ENCODE assay signal across 8 cellular contexts in the genomic region with DNA sequence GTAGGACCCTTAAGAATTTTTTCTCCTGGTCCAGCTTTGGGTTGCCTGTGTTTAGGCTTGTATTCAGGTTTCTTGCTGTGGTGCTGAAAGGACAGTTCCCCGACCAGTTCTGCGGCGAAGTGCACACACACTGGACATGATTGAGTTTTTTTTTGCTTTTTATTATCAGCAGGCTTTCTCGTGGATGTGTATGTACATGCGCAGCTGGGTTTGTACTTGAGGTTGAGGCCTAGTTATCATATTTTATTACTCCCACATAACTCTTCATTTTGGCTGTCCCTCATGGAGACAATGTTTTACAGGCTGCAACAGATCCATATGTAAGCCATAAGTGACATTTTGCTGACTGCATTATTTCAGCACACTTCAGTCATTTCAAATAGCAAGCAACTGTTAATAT. TPM values are rescaled to one million over a fixed set of nuclear protein-coding genes. Genes with fewer than 3 reads are reported as not detected.
DNase-seq lines count a peak whose midpoint lies in the region; TF ChIP-seq lines count a peak whose summit lies in the region.

No MANE protein-coding gene starts in this region.

- H3K27me3 ChIP-seq in fibroblast of lung (ENCODE audit: control insufficient read depth, insufficient read depth, low read length): no peaks in the 10 kb centered on the region

- H3K9ac ChIP-seq in fibroblast of lung (ENCODE audit: insufficient read depth, low read length): no peak overlapping the region

- H4K20me1 ChIP-seq in fibroblast of lung (ENCODE audit: control insufficient read depth, extremely low read depth, insufficient read depth, low read length): peaks cover 7% of the 10 kb centered on the region

- H3K4me1 ChIP-seq in fibroblast of lung (ENCODE audit: control insufficient read depth, extremely low read depth, insufficient read depth, low read length): peaks cover 3% of the 10 kb centered on the region

- in situ Hi-C loops in SK-MEL-5 (cut with HindIII; ENCODE audit: low pct_unique_long_range_greater_than_20kb, low sequenced_read_pairs): no loop called here

- no peaks in the 10 kb centered on the region for H3K36me3 ChIP-seq in fibroblast of lung (ENCODE audit: control insufficient read depth, insufficient read depth, low read length)

- H3K4me3 ChIP-seq in fibroblast of lung (replicated peaks in 1 of 4; ENCODE audit: control extremely low read depth in 1 of 4, insufficient read depth in 1 of 4, low read depth in 3 of 4, low read length in 4 of 4): no peak overlapping the region
- H3K4me3 ChIP-seq in coronary artery: no peak overlapping the region

- peak overlapping the region; percentile 23 for H3K4me2 ChIP-seq in fibroblast of lung (ENCODE audit: extremely low read depth, insufficient read depth, low read length)

- peaks cover 50% of the 10 kb centered on the region for H3K79me2 ChIP-seq in fibroblast of lung (ENCODE audit: control insufficient read depth, insufficient read depth, low read length)

- no peak overlapping the region for H2AFZ ChIP-seq in fibroblast of lung (ENCODE audit: low read length)

- DNase-seq in NCI-H2171 treated with DMSO at 0.1 percent for 48 hours (lab: John Stamatoyannopoulos, UW) (peak; percentile 9), NCI-H2171 (lab: John Stamatoyannopoulos, UW) (no peak), SK-MEL-5 (ENCODE audit: low read depth, low spot score) (peak; percentile 44), fibroblast of lung (ENCODE audit: low read depth in 2 of 2) (peak; percentile 71 to 74), coronary artery (ENCODE audit: low spot score) (no peak), NCI-H1092 (lab: John Stamatoyannopoulos, UW) (no peak), NCI-H446 (lab: John Stamatoyannopoulos, UW) (no peak)
- DNase-seq in stimulated activated CD4-positive, alpha-beta T cell treated with anti-CD3 and anti-CD28 coated beads, Interleukin-2, amount 100 ng/mL, for 48 hours: peak; percentile 16

- no peaks in the 10 kb centered on the region for H3K9me3 ChIP-seq in fibroblast of lung (ENCODE audit: control insufficient read depth, insufficient read depth, low read depth, low read length)

- TF ChIP-seq CTCF in fibroblast of lung (conservative IDR thresholded peaks at IDR 0.05 in 1 of 2, IDR thresholded peaks at IDR 0.05 in 1 of 2; ENCODE audit: low read depth in 1 of 2, low read length in 2 of 2): no peak
- TF ChIP-seq CTCF in coronary artery (IDR thresholded peaks at IDR 0.05): no peak

- H3K27ac ChIP-seq in fibroblast of lung (ENCODE audit: insufficient read depth, low read length) (no peak overlapping the region), coronary artery (no peak overlapping the region)

RNA-seq across cellular contexts. Expression of gene SCN8A, which starts 2.5 kb away (rescaled TPM):
- 1.0 and 1.1 TPM in 2 replicates for total RNA-seq in SK-MEL-5 (2014; rRNA removed; shearing (Covaris generic))
- polyA plus RNA-seq in SK-MEL-5 (2015; cell fraction: cytosol; rRNA removed): 0.46 and 1.9 TPM in 2 replicates
- polyA plus RNA-seq in SK-MEL-5 (2015; cell fraction: nucleus; rRNA removed): 7.3 and 10.1 TPM in 2 replicates
- 12.8 and 27.2 TPM in 2 replicates for total RNA-seq in fibroblast of lung
- 8.5 and 12.8 TPM in 2 replicates for polyA plus RNA-seq in fibroblast of lung
- polyA plus RNA-seq in fibroblast of lung (2012): 4.5 and 8.6 TPM in 2 replicates
- 17.2 and 19.7 TPM in 2 replicates for polyA minus RNA-seq in fibroblast of lung (ENCODE audit: low replicate concordance)

Comparison
In these comparisons a context has a peak if more than half of its experiments do, and no peak if none do; other contexts are left out.
1. DNase-seq: peak in NCI-H2171 treated with DMSO at 0.1 percent for 48 hours (single experiment), SK-MEL-5 (single experiment), fibroblast of lung (2 of 2) and stimulated activated CD4-positive, alpha-beta T cell treated with anti-CD3 and anti-CD28 coated beads, Interleukin-2, amount 100 ng/mL, for 48 hours (2 of 2); none in NCI-H2171 (single experiment), coronary artery (single experiment), NCI-H1092 (single experiment) and NCI-H446 (0 of 2).